Comparison of ENCODE assay signal across 10 cellular contexts in the genomic region with DNA sequence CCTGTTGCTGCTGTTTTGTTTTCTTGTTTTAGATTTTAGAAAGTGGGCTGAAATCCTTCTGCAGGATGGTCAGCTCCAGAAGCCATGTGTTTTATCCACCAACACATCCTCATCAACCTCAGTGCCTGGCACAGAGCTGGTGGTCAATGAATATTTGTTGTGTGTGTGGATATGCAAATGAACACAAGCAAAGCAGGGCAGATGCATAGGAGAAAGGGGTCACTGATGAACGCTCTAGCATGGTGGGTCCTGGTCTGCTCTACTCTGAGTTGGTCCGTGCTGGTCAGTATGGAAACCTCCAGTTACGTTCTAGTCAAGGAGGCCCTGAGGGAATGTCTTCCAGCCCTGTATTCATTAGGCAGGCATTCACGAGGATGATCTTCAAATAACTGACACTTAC.
"Had no signal": no experiment of that assay in that cellular context is flagged by ENCODE, and none has a peak within 500 bp of the region (broad histone marks: within the 10 kb centered on the region; RNA-seq: fewer than 3 reads in every experiment).

No MANE protein-coding gene starts in this region.

- H3K4me1 ChIP-seq: testis had no signal

- DNase-seq: activated CD4-positive, alpha-beta T cell treated with anti-CD3 and anti-CD28 coated beads, Interleukin-2, amount 10 ng/mL, durations not matched to agents 24 days and 14 days; activated CD8-positive, alpha-beta memory T cell treated with anti-CD3 and anti-CD28 coated beads, Interleukin-2, amount 50 U/mL, for 48 hours; activated gamma-delta T cell treated with Interleukin-2 at 50 U/mL for 16 hours; activated naive CD8-positive, alpha-beta T cell treated with anti-CD3 and anti-CD28 coated beads for 36 hours; kidney; naive thymus-derived CD8-positive, alpha-beta T cell; posterior cingulate gyrus; T-helper 2 cell had no signal

- H3K27me3 ChIP-seq: SJSA1, testis had no signal

- H3K27ac ChIP-seq: SJSA1, testis had no signal

- ATAC-seq: naive thymus-derived CD8-positive, alpha-beta T cell had no signal

- H3K9me3 ChIP-seq: SJSA1, testis had no signal

- H3K36me3 ChIP-seq: SJSA1 had no signal

- H3K4me3 ChIP-seq: SJSA1, testis had no signal
